Comparison of ENCODE assay signal across 20 cellular contexts in genomic region chr9:128148509-128149000, GRCh38. TPM values are rescaled to one million over a fixed set of nuclear protein-coding genes. Genes with fewer than 3 reads are reported as not detected.
DNase-seq lines count a peak whose midpoint lies in the region; ATAC-seq and TF ChIP-seq lines count a peak whose summit lies in the region.
"Had no signal": no experiment of that assay in that cellular context is flagged by ENCODE, and none has a peak within 500 bp of the region (broad histone marks: within the 10 kb centered on the region; RNA-seq: fewer than 3 reads in every experiment).

No MANE protein-coding gene starts in this region.

- peaks cover 27% of the 10 kb centered on the region for H3K4me1 Mint-ChIP-seq in mesothelial cell of epicardium
- H3K4me1 Mint-ChIP-seq: central memory CD8-positive, alpha-beta T cell had no signal

- TF ChIP-seq POLR2A in upper lobe of left lung (IDR thresholded peaks at IDR 0.05) (no peak), tibial nerve (IDR thresholded peaks at IDR 0.05) (no peak)

- WGBS in upper lobe of left lung, 2 donors: 84 to 100% methylated on average over 1 to 5 of the region's 5 CpGs
- WGBS in tibial nerve, 2 donors: 15 to 66% methylated on average over 1 to 5 of the region's 5 CpGs

- H3K27ac ChIP-seq in upper lobe of left lung (peak overlapping the region; percentile 66 to 81 (median 75)), tibial nerve (peak overlapping the region in 2 of 4 donors; percentile 21 to 45)
- H3K27ac ChIP-seq: 22Rv1, C4-2B had no signal

- H3K27me3 ChIP-seq in upper lobe of left lung (no peaks in the 10 kb centered on the region), tibial nerve (no peaks in the 10 kb centered on the region)
- H3K27me3 ChIP-seq: MG63 had no signal

- TF ChIP-seq EP300 in upper lobe of left lung (IDR thresholded peaks at IDR 0.05) (no peak), tibial nerve (IDR thresholded peaks at IDR 0.05) (no peak)

- no peaks in the 10 kb centered on the region for H3K36me3 ChIP-seq in upper lobe of left lung
- H3K36me3 ChIP-seq in tibial nerve: no peaks in the 10 kb centered on the region
- H3K36me3 ChIP-seq: MG63 had no signal

- DNase-seq in activated effector memory CD4-positive, alpha-beta T cell treated with anti-CD3 and anti-CD28 coated beads, Interleukin-2, amount 50 U/mL, for 16 hours: peak; percentile 55
- DNase-seq in activated effector memory CD4-positive, alpha-beta T cell treated with Interleukin-2 at 50 U/mL for 16 hours: no peak
- DNase-seq in mesothelial cell of epicardium (ENCODE audit: low spot score in 2 of 2, unreplicated experiment in 2 of 2) (no peak), upper lobe of left lung (no peak), tibial nerve (ENCODE audit: low spot score in 2 of 2) (no peak), putamen (ENCODE audit: low spot score) (no peak)
- DNase-seq: activated CD4-positive, alpha-beta T cell treated with anti-CD3 and anti-CD28 coated beads, Interleukin-2, amount 50 U/mL, for 4 hours; activated T-cell treated with anti-CD3 and anti-CD28 coated beads, Interleukin-2, amount 50 U/mL, for 48 hours; foreskin melanocyte; MG63; NCI-H187; nucleus accumbens; stimulated activated naive CD8-positive, alpha-beta T cell treated with anti-CD3 and anti-CD28 coated beads, Interleukin-15, Interleukin-2, amounts not matched to agents 100 U/mL and 50 U/mL, for 24 hours had no signal

- no peak overlapping the region for H3K4me3 Mint-ChIP-seq in mesothelial cell of epicardium
- H3K4me3 Mint-ChIP-seq: central memory CD8-positive, alpha-beta T cell; memory B cell had no signal

- H3K4me1 ChIP-seq in upper lobe of left lung (peaks cover 16 to 33% (median 22%) of the 10 kb centered on the region in 4 donors), tibial nerve (peaks cover 0 to 26% (median 12%) of the 10 kb centered on the region in 4 donors)

- H3K36me3 Mint-ChIP-seq in mesothelial cell of epicardium: no peaks in the 10 kb centered on the region
- H3K36me3 Mint-ChIP-seq: memory B cell had no signal

- TF ChIP-seq CTCF in mesothelial cell of epicardium (IDR thresholded peaks at IDR 0.05; ENCODE audit: unreplicated experiment) (no peak), upper lobe of left lung (IDR thresholded peaks at IDR 0.05) (no peak), tibial nerve (IDR thresholded peaks at IDR 0.05) (no peak)

- H3K9me3 ChIP-seq in upper lobe of left lung (no peaks in the 10 kb centered on the region), tibial nerve (no peaks in the 10 kb centered on the region)
- H3K9me3 ChIP-seq: MG63 had no signal

- peak overlapping the region; percentile 78 for H3K27ac Mint-ChIP-seq in mesothelial cell of epicardium
- H3K27ac Mint-ChIP-seq: memory B cell had no signal

- no peak overlapping the region for H3K4me3 ChIP-seq in upper lobe of left lung
- H3K4me3 ChIP-seq in tibial nerve: no peak overlapping the region
- H3K4me3 ChIP-seq: MG63, skin epidermis had no signal

- no peaks in the 10 kb centered on the region for H3K9me3 Mint-ChIP-seq in mesothelial cell of epicardium
- H3K9me3 Mint-ChIP-seq: central memory CD8-positive, alpha-beta T cell; memory B cell had no signal

- ATAC-seq in upper lobe of left lung (ENCODE audit: low FRiP score in 2 of 2): no peak
- ATAC-seq: stimulated activated naive CD8-positive, alpha-beta T cell treated with anti-CD3 and anti-CD28 coated beads, Interleukin-15, Interleukin-2, amounts not matched to agents 100 U/mL and 50 U/mL, for 24 hours had no signal

- H3K27me3 Mint-ChIP-seq in mesothelial cell of epicardium (ENCODE audit: low read depth): no peaks in the 10 kb centered on the region
- H3K27me3 Mint-ChIP-seq: central memory CD8-positive, alpha-beta T cell had no signal

RNA-seq across cellular contexts. Expression of gene LCN2, which starts 0.7 kb away (rescaled TPM):
- total RNA-seq in mesothelial cell of epicardium (not detected in 3 replicates), upper lobe of left lung (100 to 1,000 TPM in 2 of 6 donors, 10 to 100 TPM in 3, 1 to 10 TPM in 1; 9.0 to 193 (median 38.2) TPM), tibial nerve (not detected)
- total RNA-seq: NCI-H460, OCI-LY7 had no signal

RNA-seq across cellular contexts. Expression of gene BBLN, which starts 11.5 kb away (rescaled TPM):
- total RNA-seq in mesothelial cell of epicardium (60.7 to 64.4 TPM (median 63.1 TPM) in 3 replicates), upper lobe of left lung (100 to 1,000 TPM in 3 of 6 donors, 10 to 100 TPM in 3; 62.4 to 204 (median 102) TPM), tibial nerve (100 to 1,000 TPM; 202 to 310 (median 243) TPM)

RNA-seq across cellular contexts. Expression of gene PTGES2, which starts 21.0 kb away (rescaled TPM):
- total RNA-seq in mesothelial cell of epicardium (70.0 to 74.8 TPM (median 72.6 TPM) in 3 replicates), upper lobe of left lung (100 to 1,000 TPM in 1 of 6 donors, 10 to 100 TPM in 5; 45.9 to 116 (median 61.1) TPM), tibial nerve (100 to 1,000 TPM in 1 of 4 donors, 10 to 100 TPM in 3; 68.9 to 180 (median 74.7) TPM)

RNA-seq across cellular contexts. Expression of gene CIZ1, which starts 42.8 kb away (rescaled TPM):
- 152 to 157 TPM (median 155 TPM) in 3 replicates for total RNA-seq in mesothelial cell of epicardium
- 100 to 1,000 TPM in 3 of 6 donors, 10 to 100 TPM in 3; 53.4 to 136 (median 95.5) TPM for total RNA-seq in upper lobe of left lung
- total RNA-seq in tibial nerve: 10 to 100 TPM; 59.4 to 99.3 (median 71.4) TPM

RNA-seq across cellular contexts. Expression of gene DNM1, which starts 54.6 kb away (rescaled TPM):
- total RNA-seq in mesothelial cell of epicardium (86.8 to 98.6 TPM (median 89.2 TPM) in 3 replicates), upper lobe of left lung (10 to 100 TPM in 2 of 6 donors, 1 to 10 TPM in 4; 1.4 to 17.8 (median 7.9) TPM), tibial nerve (10 to 100 TPM; 19.9 to 50.4 (median 41.4) TPM)
